1 cellular context compared by ENCODE assay signal in genomic region chr6:27608916-27609883, GRCh38.
A peak's percentile ranks its signal among the peaks of the same experiment; 100 is the strongest.
TF ChIP-seq lines count a peak whose summit lies in the region.

No MANE protein-coding gene starts in this region.

TF ChIP-seq in K562, 482 proteins besides CTCF, POLR2A, EP300 and RAD21 (continued from another document and continues in another):
- no peak for TF ChIP-seq ZBED1 (IDR thresholded peaks at IDR 0.05)
- no peak for TF ChIP-seq NCOR1 (IDR thresholded peaks at IDR 0.05)
- TF ChIP-seq CBX3 (IDR thresholded peaks at IDR 0.05; ENCODE audit: borderline replicate concordance in 1 of 2, low read length in 2 of 2) = peak in 1 of 2 experiments; percentile 66; a peak in 1 of 3 replicates
- no peak for TF ChIP-seq ZNF696 (CRISPR knock-in tag; conservative IDR thresholded peaks at IDR 0.05)
- no peak for TF ChIP-seq ARHGAP35 (IDR thresholded peaks at IDR 0.05; ENCODE audit: partially characterized antibody)
- TF ChIP-seq, protein P1, sequence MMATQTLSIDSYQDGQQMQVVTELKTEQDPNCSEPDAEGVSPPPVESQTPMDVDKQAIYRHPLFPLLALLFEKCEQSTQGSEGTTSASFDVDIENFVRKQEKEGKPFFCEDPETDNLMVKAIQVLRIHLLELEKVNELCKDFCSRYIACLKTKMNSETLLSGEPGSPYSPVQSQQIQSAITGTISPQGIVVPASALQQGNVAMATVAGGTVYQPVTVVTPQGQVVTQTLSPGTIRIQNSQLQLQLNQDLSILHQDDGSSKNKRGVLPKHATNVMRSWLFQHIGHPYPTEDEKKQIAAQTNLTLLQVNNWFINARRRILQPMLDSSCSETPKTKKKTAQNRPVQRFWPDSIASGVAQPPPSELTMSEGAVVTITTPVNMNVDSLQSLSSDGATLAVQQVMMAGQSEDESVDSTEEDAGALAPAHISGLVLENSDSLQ (IDR thresholded peaks at IDR 0.05) = 0 out of 2 replicates have a peak, but pooled peaks have one; percentile 20
- TF ChIP-seq ZNF57 (CRISPR knock-in tag; IDR thresholded peaks at IDR 0.05) = no peak
- 0 out of 2 replicates have a peak, but pooled peaks have one; percentile 37 for TF ChIP-seq ZKSCAN1 (IDR thresholded peaks at IDR 0.05; ENCODE audit: low read depth, low read length)
- TF ChIP-seq HDAC1 (IDR thresholded peaks at IDR 0.05) = no peak
- TF ChIP-seq KDM1A (IDR thresholded peaks at IDR 0.05) = no peak
- TF ChIP-seq EZH2 (IDR thresholded peaks at IDR 0.05; ENCODE audit: borderline replicate concordance, low read depth, low read length) = no peak
- no peak for TF ChIP-seq HDAC8 (tag; IDR thresholded peaks at IDR 0.05)
- no peak for TF ChIP-seq SIN3A (IDR thresholded peaks at IDR 0.05; ENCODE audit: borderline replicate concordance in 2 of 2, control insufficient read depth in 1 of 2, low read depth in 2 of 2, low read length in 2 of 2)
- TF ChIP-seq REST (CRISPR knock-in tag; IDR thresholded peaks at IDR 0.05; ENCODE audit: low read depth) = no peak
- TF ChIP-seq CREB1 (IDR thresholded peaks at IDR 0.05) = no peak
- no peak for TF ChIP-seq CREB1 (CRISPR knock-in tag; IDR thresholded peaks at IDR 0.05)
- TF ChIP-seq RFX5 (IDR thresholded peaks at IDR 0.05; ENCODE audit: low read depth, low read length) = no peak
- 0 out of 4 replicates have a peak, but pooled peaks of 1 of the 2 experiments have one; percentile 4 for TF ChIP-seq ETV6 (IDR thresholded peaks at IDR 0.05; ENCODE audit: borderline replicate concordance in 1 of 2, low read depth in 2 of 2, low read length in 1 of 2)
- no peak for TF ChIP-seq ETV6 (CRISPR knock-in tag; IDR thresholded peaks at IDR 0.05; ENCODE audit: borderline replicate concordance)
- no peak for TF ChIP-seq SMARCB1 (IDR thresholded peaks at IDR 0.05; ENCODE audit: insufficient read length, low read depth)
- TF ChIP-seq NFXL1 (CRISPR knock-in tag; IDR thresholded peaks at IDR 0.05) = no peak
- TF ChIP-seq ZNF583 (CRISPR knock-in tag; IDR thresholded peaks at IDR 0.05) = no peak
- TF ChIP-seq ZFX (CRISPR knock-in tag; IDR thresholded peaks at IDR 0.05) = no peak; the same call in 1 of the 2 replicates
- TF ChIP-seq, protein P2, sequence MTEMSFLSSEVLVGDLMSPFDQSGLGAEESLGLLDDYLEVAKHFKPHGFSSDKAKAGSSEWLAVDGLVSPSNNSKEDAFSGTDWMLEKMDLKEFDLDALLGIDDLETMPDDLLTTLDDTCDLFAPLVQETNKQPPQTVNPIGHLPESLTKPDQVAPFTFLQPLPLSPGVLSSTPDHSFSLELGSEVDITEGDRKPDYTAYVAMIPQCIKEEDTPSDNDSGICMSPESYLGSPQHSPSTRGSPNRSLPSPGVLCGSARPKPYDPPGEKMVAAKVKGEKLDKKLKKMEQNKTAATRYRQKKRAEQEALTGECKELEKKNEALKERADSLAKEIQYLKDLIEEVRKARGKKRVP (CRISPR knock-in tag; IDR thresholded peaks at IDR 0.05) = no peak
- no peak for TF ChIP-seq NR2C2 (CRISPR knock-in tag; IDR thresholded peaks at IDR 0.05)
- TF ChIP-seq NR2C2 (tag; IDR thresholded peaks at IDR 0.05) = no peak
- no peak for TF ChIP-seq ZNF449 (CRISPR knock-in tag; IDR thresholded peaks at IDR 0.05)
- no peak for TF ChIP-seq PYGO2 (tag; IDR thresholded peaks at IDR 0.05)
- TF ChIP-seq ZNF445 (CRISPR knock-in tag; IDR thresholded peaks at IDR 0.05; ENCODE audit: low read depth) = no peak
- TF ChIP-seq ETS2 (tag; IDR thresholded peaks at IDR 0.05; ENCODE audit: borderline replicate concordance, poor library complexity, severe bottlenecking) = no peak
- peak; percentile 40; the same call in 1 of the 2 replicates for TF ChIP-seq JUN (IDR thresholded peaks at IDR 0.05; ENCODE audit: borderline replicate concordance, low read depth, low read length)
- TF ChIP-seq JUN (CRISPR knock-in tag; IDR thresholded peaks at IDR 0.05; ENCODE audit: borderline replicate concordance) = no peak
- no peak for TF ChIP-seq TAL1 (IDR thresholded peaks at IDR 0.05)
- no peak for TF ChIP-seq ZNF133 (CRISPR knock-in tag; IDR thresholded peaks at IDR 0.05)
- TF ChIP-seq RHOXF2B (CRISPR knock-in tag; conservative IDR thresholded peaks at IDR 0.05) = no peak
- TF ChIP-seq, protein P3, sequence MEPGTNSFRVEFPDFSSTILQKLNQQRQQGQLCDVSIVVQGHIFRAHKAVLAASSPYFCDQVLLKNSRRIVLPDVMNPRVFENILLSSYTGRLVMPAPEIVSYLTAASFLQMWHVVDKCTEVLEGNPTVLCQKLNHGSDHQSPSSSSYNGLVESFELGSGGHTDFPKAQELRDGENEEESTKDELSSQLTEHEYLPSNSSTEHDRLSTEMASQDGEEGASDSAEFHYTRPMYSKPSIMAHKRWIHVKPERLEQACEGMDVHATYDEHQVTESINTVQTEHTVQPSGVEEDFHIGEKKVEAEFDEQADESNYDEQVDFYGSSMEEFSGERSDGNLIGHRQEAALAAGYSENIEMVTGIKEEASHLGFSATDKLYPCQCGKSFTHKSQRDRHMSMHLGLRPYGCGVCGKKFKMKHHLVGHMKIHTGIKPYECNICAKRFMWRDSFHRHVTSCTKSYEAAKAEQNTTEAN (CRISPR knock-in tag; IDR thresholded peaks at IDR 0.05) = no peak
- TF ChIP-seq ZNF518B (CRISPR knock-in tag; IDR thresholded peaks at IDR 0.05) = no peak
- TF ChIP-seq TCF7L2 (IDR thresholded peaks at IDR 0.05; ENCODE audit: low read depth, low read length) = no peak
- TF ChIP-seq DDX20 (tag; IDR thresholded peaks at IDR 0.05; ENCODE audit: low read depth) = no peak
- no peak for TF ChIP-seq ZNF609 (CRISPR knock-in tag; IDR thresholded peaks at IDR 0.05; ENCODE audit: borderline replicate concordance)
- TF ChIP-seq RAD51 (IDR thresholded peaks at IDR 0.05; ENCODE audit: borderline replicate concordance, low read depth) = no peak
- no peak for TF ChIP-seq ZNF707 (CRISPR knock-in tag; conservative IDR thresholded peaks at IDR 0.05)
- no peak for TF ChIP-seq ZBTB7A (IDR thresholded peaks at IDR 0.05; ENCODE audit: borderline replicate concordance, control insufficient read depth, low read depth, low read length)
- no peak for TF ChIP-seq CREBBP (IDR thresholded peaks at IDR 0.05; ENCODE audit: low read depth, low read length)
- no peak for TF ChIP-seq GTF2A2 (tag; IDR thresholded peaks at IDR 0.05)
- TF ChIP-seq ZNF384 (IDR thresholded peaks at IDR 0.05; ENCODE audit: low read depth, low read length) = no peak
- no peak for TF ChIP-seq JUNB (CRISPR knock-in tag; conservative IDR thresholded peaks at IDR 0.05)
- TF ChIP-seq HMG20A (CRISPR knock-in tag; conservative IDR thresholded peaks at IDR 0.05) = no peak
- no peak for TF ChIP-seq ZFP1 (CRISPR knock-in tag; IDR thresholded peaks at IDR 0.05)
- no peak for TF ChIP-seq TFAM (CRISPR knock-in tag; conservative IDR thresholded peaks at IDR 0.05)
- peak; percentile 13; the same call in 1 of the 2 replicates for TF ChIP-seq STAG1 (CRISPR knock-in tag; IDR thresholded peaks at IDR 0.05; ENCODE audit: borderline replicate concordance)
- TF ChIP-seq ZNF23 (CRISPR knock-in tag; IDR thresholded peaks at IDR 0.05) = no peak
- TF ChIP-seq MTA2 (IDR thresholded peaks at IDR 0.05; ENCODE audit: low read depth) = no peak
- TF ChIP-seq ARID2 (IDR thresholded peaks at IDR 0.05) = no peak
- no peak for TF ChIP-seq GTF2E2 (tag; IDR thresholded peaks at IDR 0.05)
- no peak for TF ChIP-seq XRCC5 (IDR thresholded peaks at IDR 0.05; ENCODE audit: low read depth, low read length)
- no peak for TF ChIP-seq NFE2 (IDR thresholded peaks at IDR 0.05; ENCODE audit: low read depth)
- no peak for TF ChIP-seq SRSF7 (optimal IDR thresholded peaks at IDR 0.05; ENCODE audit: low read depth, low read length)
- TF ChIP-seq TAF7 (tag; IDR thresholded peaks at IDR 0.05) = no peak
- TF ChIP-seq MCM5 (IDR thresholded peaks at IDR 0.05; ENCODE audit: low read depth) = no peak
- TF ChIP-seq KHSRP (IDR thresholded peaks at IDR 0.05) = no peak
